In the genomic region with DNA sequence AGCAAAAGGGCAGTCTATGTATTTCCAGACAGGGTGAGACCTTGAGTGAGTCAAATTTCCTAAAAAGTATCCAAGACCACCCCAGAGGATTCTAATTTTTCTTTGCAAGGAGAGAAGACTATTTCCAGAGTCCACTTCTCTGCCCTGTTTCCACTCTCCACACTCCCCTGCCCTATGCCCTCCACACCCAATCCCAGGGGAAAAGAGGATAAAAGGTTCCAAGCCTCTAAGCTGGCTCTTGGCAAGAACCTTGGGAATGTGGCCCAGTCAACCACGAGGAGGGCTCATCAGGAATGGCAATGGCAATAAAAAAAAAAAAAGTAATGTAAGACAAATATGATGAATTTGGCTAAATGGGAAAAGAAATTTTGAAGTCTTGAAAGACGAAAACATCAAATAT, we compare ENCODE assay signal across 18 cellular contexts.
DNase-seq lines count a peak whose midpoint lies in the region; ATAC-seq and TF ChIP-seq lines count a peak whose summit lies in the region.
"Had no signal": no experiment of that assay in that cellular context is flagged by ENCODE, and none has a peak within 500 bp of the region (broad histone marks: within the 10 kb centered on the region; RNA-seq: fewer than 3 reads in every experiment).

No MANE protein-coding gene starts in this region.

- H3K4me1 ChIP-seq in uterus: no peaks in the 10 kb centered on the region

- intact Hi-C loops in uterus (cut with DNase I; ENCODE audit: low total_unique reads): no loop called here

- no peaks in the 10 kb centered on the region for H3K9me3 Mint-ChIP-seq in osteocyte (ENCODE audit: unreplicated experiment)

- no peaks in the 10 kb centered on the region for H3K27me3 Mint-ChIP-seq in osteocyte (ENCODE audit: unreplicated experiment)

- H3K4me1 Mint-ChIP-seq in osteocyte (ENCODE audit: unreplicated experiment): peaks cover 27% of the 10 kb centered on the region

- H3K36me3 ChIP-seq in uterus: no peaks in the 10 kb centered on the region

- H3K27ac ChIP-seq in uterus: no peak overlapping the region
- H3K27ac ChIP-seq: C4-2B, KMS-11 had no signal

- no peak overlapping the region for H3K4me3 Mint-ChIP-seq in osteocyte (ENCODE audit: unreplicated experiment)

- peaks cover 2% of the 10 kb centered on the region for H3K36me3 Mint-ChIP-seq in osteocyte (ENCODE audit: unreplicated experiment)

- TF ChIP-seq CTCF in AG10803 (conservative IDR thresholded peaks at IDR 0.05; ENCODE audit: low read length) (no peak), osteocyte (IDR thresholded peaks at IDR 0.05) (no peak), uterus (IDR thresholded peaks at IDR 0.05) (no peak)

- DNase-seq in AG10803 (ENCODE audit: low read depth) (peak; percentile 31), NCI-H69 (lab: John Stamatoyannopoulos, UW) (peak; percentile 33), fibroblast of peridontal ligament (ENCODE audit: extremely low read depth) (peak; percentile 69), osteocyte (ENCODE audit: extremely low spot score, unreplicated experiment) (no peak), foreskin melanocyte (no peak), iPS-NIHi7 (ENCODE audit: extremely low spot score) (no peak), uterus (no peak)
- DNase-seq: 8988T, EL, GF-D8, IMR-90, NCI-H1694 treated with DMSO at 0.1 percent for 48 hours, NCI-H2081 treated with DMSO at 0.1 percent for 48 hours, NCI-H2171 treated with DMSO at 0.1 percent for 48 hours, NCI-H524 treated with DMSO at 0.1 percent for 48 hours had no signal

- ATAC-seq in HG02938 (IDR thresholded peaks at IDR 0.05; ENCODE audit: unreplicated experiment): no peak

- no peaks in the 10 kb centered on the region for H3K27me3 ChIP-seq in uterus

- H3K9me3 ChIP-seq in uterus: no peaks in the 10 kb centered on the region

- peak overlapping the region; percentile 31 for H3K27ac Mint-ChIP-seq in osteocyte (ENCODE audit: unreplicated experiment)

- H3K4me3 ChIP-seq in AG10803 (ENCODE audit: low read length) (no peak overlapping the region), uterus (no peak overlapping the region)

- TF ChIP-seq POLR2A in uterus (IDR thresholded peaks at IDR 0.05): no peak

Comparison
In these comparisons a context has a peak if more than half of its experiments do, and no peak if none do; other contexts are left out.
1. DNase-seq: peak in AG10803 (single experiment), NCI-H69 (single experiment) and fibroblast of peridontal ligament (single experiment); none in osteocyte (single experiment), foreskin melanocyte (single experiment), iPS-NIHi7 (single experiment) and uterus (0 of 2).